24 cellular contexts compared by ENCODE assay signal in the genomic region with DNA sequence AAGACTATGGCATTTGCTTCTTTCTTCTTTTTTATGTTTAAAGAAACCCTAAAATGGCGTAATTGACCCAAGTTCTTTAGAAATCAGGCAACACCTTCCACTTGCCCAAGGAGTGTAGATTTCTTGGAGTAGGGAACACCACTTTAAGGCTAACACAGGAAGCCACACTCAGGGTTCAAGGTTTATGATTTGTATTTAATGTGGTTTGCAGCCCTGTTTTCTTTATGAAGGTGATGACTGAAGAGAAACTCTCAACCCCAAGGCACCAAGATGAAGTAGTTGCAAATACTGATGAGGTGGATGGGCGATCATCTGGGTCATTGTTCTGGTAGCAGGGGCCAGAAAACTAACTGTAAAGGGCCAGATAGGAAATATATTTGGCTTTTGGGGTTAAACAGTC.
"Had no signal": no experiment of that assay in that cellular context is flagged by ENCODE, and none has a peak within 500 bp of the region (broad histone marks: within the 10 kb centered on the region; RNA-seq: fewer than 3 reads in every experiment).

No MANE protein-coding gene starts in this region.

- H3K4me1 Mint-ChIP-seq: naive thymus-derived CD8-positive, alpha-beta T cell had no signal

- H3K9me3 Mint-ChIP-seq: stimulated activated effector memory CD8-positive, alpha-beta T cell treated with anti-CD3 and anti-CD28 coated beads, Interleukin-12 subunit alpha, Interleukin-12 subunit beta, amount 100 ng/mL, for 72 hours; type B pancreatic cell had no signal

- H3K27ac Mint-ChIP-seq: immature natural killer cell; naive thymus-derived CD8-positive, alpha-beta T cell; stimulated activated effector memory CD8-positive, alpha-beta T cell treated with anti-CD3 and anti-CD28 coated beads, Interleukin-12 subunit alpha, Interleukin-12 subunit beta, amount 100 ng/mL, for 72 hours; type B pancreatic cell had no signal

- H3K4me3 ChIP-seq: left lung, lower lobe of right lung, pancreas, prostate gland, skin epidermis, spleen, tibial nerve, uterus had no signal

- H3K27me3 Mint-ChIP-seq: naive thymus-derived CD8-positive, alpha-beta T cell; stimulated activated naive CD8-positive, alpha-beta T cell treated with anti-CD3 and anti-CD28 coated beads, Interleukin-15, amount 100 ng/mL, for 72 hours; type B pancreatic cell had no signal

- H3K27ac ChIP-seq: left lung, lower lobe of right lung, pancreas, prostate gland, skin epidermis, spleen, tibial nerve, uterus had no signal

- H3K36me3 ChIP-seq: left lung, lower lobe of right lung, pancreas, prostate gland, spleen, tibial nerve, uterus had no signal

- ATAC-seq: left colon; left lung; lower lobe of right lung; naive thymus-derived CD8-positive, alpha-beta T cell; pancreas; right cardiac atrium; sciatic nerve; stimulated activated effector memory CD8-positive, alpha-beta T cell treated with anti-CD3 and anti-CD28 coated beads, Interleukin-12 subunit alpha, Interleukin-12 subunit beta, amount 100 ng/mL, for 72 hours; stimulated activated naive CD8-positive, alpha-beta T cell treated with anti-CD3 and anti-CD28 coated beads, Interleukin-15, amount 100 ng/mL, for 72 hours had no signal

- H3K27me3 ChIP-seq: left lung, pancreas, spleen, tibial nerve, uterus had no signal

- H3K4me3 Mint-ChIP-seq: naive thymus-derived CD8-positive, alpha-beta T cell; stimulated activated effector memory CD8-positive, alpha-beta T cell treated with anti-CD3 and anti-CD28 coated beads, Interleukin-12 subunit alpha, Interleukin-12 subunit beta, amount 100 ng/mL, for 72 hours; stimulated activated naive CD8-positive, alpha-beta T cell treated with anti-CD3 and anti-CD28 coated beads, Interleukin-15, amount 100 ng/mL, for 72 hours; type B pancreatic cell had no signal

- H3K4me1 ChIP-seq: left lung, lower lobe of right lung, pancreas, prostate gland, spleen, uterus had no signal

- H3K9me3 ChIP-seq: lower lobe of right lung, pancreas, prostate gland, uterus had no signal

- DNase-seq: hypothalamus; immature natural killer cell; kidney; left colon; left lung; lower lobe of right lung; mammary epithelial cell; naive thymus-derived CD8-positive, alpha-beta T cell; pancreas; posterior cingulate gyrus; retina; right cardiac atrium; spleen; stimulated activated CD4-positive, alpha-beta T cell treated with anti-CD3 and anti-CD28 coated beads, Interleukin-4, amount 100 ng/mL, for 24 hours; stimulated activated naive CD4-positive, alpha-beta T cell treated with Interleukin-2 at 50 U/mL for 16 hours; stimulated activated naive CD8-positive, alpha-beta T cell treated with anti-CD3 and anti-CD28 coated beads, Interleukin-15, amount 100 ng/mL, for 72 hours; substantia nigra; uterus had no signal

- H3K36me3 Mint-ChIP-seq: immature natural killer cell; naive thymus-derived CD8-positive, alpha-beta T cell; stimulated activated effector memory CD8-positive, alpha-beta T cell treated with anti-CD3 and anti-CD28 coated beads, Interleukin-12 subunit alpha, Interleukin-12 subunit beta, amount 100 ng/mL, for 72 hours; type B pancreatic cell had no signal
